15 cellular contexts compared by ENCODE assay signal in the genomic region with DNA sequence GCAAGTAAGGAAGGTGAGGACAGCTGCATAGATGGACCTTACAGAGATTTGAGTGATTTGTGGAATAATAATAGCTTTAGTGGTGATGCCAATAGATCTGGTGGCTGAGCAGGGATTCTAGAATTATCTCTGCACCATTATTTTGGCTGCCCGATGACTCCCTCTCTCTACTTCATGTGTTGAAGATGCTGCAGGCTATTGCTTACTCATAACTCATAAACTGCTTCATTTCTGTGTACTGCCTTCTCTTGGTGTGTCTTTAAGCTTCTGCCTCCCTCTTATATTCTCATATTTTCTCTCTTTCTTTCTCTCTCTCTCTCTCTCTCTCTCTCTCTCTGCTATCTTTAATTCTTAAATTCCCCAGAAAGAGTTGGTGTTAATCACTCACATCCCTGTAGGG.
"Had no signal": no experiment of that assay in that cellular context is flagged by ENCODE, and none has a peak within 500 bp of the region (broad histone marks: within the 10 kb centered on the region; RNA-seq: fewer than 3 reads in every experiment).

No MANE protein-coding gene starts in this region.

- H3K27me3 Mint-ChIP-seq: stimulated activated memory B cell treated with anti-CD40 and anti-IgM and Interleukin-4, amounts not matched to agents 10 μg/mL and 1 μg/mL and 100 μg/mL, for 72 hours had no signal

- H3K4me3 ChIP-seq: adrenal gland, dorsolateral prefrontal cortex, gastroesophageal sphincter, heart left ventricle, sigmoid colon, spleen had no signal

- H3K27ac ChIP-seq: adrenal gland, dorsolateral prefrontal cortex, gastroesophageal sphincter, heart left ventricle, sigmoid colon, spleen had no signal

- H3K4me1 ChIP-seq: spleen had no signal

- H3K36me3 Mint-ChIP-seq: activated naive CD4-positive, alpha-beta T cell treated with anti-CD3 and anti-CD28 coated beads, Interleukin-2, amount 50 U/mL, for 24 hours; stimulated activated memory B cell treated with anti-CD40 and anti-IgM and Interleukin-4, amounts not matched to agents 10 μg/mL and 1 μg/mL and 100 μg/mL, for 72 hours had no signal

- DNase-seq: activated CD4-positive, alpha-beta T cell treated with anti-CD3 and anti-CD28 coated beads, Interleukin-2, amount 50 U/mL, for 1 hour; activated CD4-positive, CD25-positive, alpha-beta regulatory T cell treated with anti-CD3 and anti-CD28 coated beads, Interleukin-2, amount 50 U/mL, for 72 hours; activated gamma-delta T cell; adrenal gland; dorsolateral prefrontal cortex; heart left ventricle; posterior cingulate gyrus; sigmoid colon; spleen; stimulated activated CD4-positive, alpha-beta T cell treated with anti-CD3 and anti-CD28 coated beads, Interleukin-4, amount 100 ng/mL, for 4 hours had no signal

- H3K9me3 Mint-ChIP-seq: activated naive CD4-positive, alpha-beta T cell treated with anti-CD3 and anti-CD28 coated beads, Interleukin-2, amount 50 U/mL, for 24 hours; nephron; stimulated activated memory B cell treated with anti-CD40 and anti-IgM and Interleukin-4, amounts not matched to agents 10 μg/mL and 1 μg/mL and 100 μg/mL, for 72 hours; T-helper 1 cell treated with Interleukin-12 subunit alpha and Interleukin-12 subunit beta and Interleukin-4 antibody, amounts not matched to agents 30 μg/mL and 1 μg/mL, for 36 hours had no signal

- H3K9me3 ChIP-seq: adrenal gland, gastroesophageal sphincter, heart left ventricle, sigmoid colon, spleen had no signal

- H3K4me1 Mint-ChIP-seq: activated naive CD4-positive, alpha-beta T cell treated with anti-CD3 and anti-CD28 coated beads, Interleukin-2, amount 50 U/mL, for 24 hours; stimulated activated memory B cell treated with anti-CD40 and anti-IgM and Interleukin-4, amounts not matched to agents 10 μg/mL and 1 μg/mL and 100 μg/mL, for 72 hours had no signal

- ATAC-seq: gastroesophageal sphincter; heart left ventricle; stimulated activated memory B cell treated with anti-CD40 and anti-IgM and Interleukin-4, amounts not matched to agents 10 μg/mL and 1 μg/mL and 100 μg/mL, for 72 hours had no signal

- H3K36me3 ChIP-seq: adrenal gland, gastroesophageal sphincter, heart left ventricle, sigmoid colon, spleen had no signal

- H3K27ac Mint-ChIP-seq: activated naive CD4-positive, alpha-beta T cell treated with anti-CD3 and anti-CD28 coated beads, Interleukin-2, amount 50 U/mL, for 24 hours; stimulated activated memory B cell treated with anti-CD40 and anti-IgM and Interleukin-4, amounts not matched to agents 10 μg/mL and 1 μg/mL and 100 μg/mL, for 72 hours; T-helper 1 cell treated with Interleukin-12 subunit alpha and Interleukin-12 subunit beta and Interleukin-4 antibody, amounts not matched to agents 30 μg/mL and 1 μg/mL, for 36 hours had no signal

- H3K4me3 Mint-ChIP-seq: activated naive CD4-positive, alpha-beta T cell treated with anti-CD3 and anti-CD28 coated beads, Interleukin-2, amount 50 U/mL, for 24 hours; nephron; stimulated activated memory B cell treated with anti-CD40 and anti-IgM and Interleukin-4, amounts not matched to agents 10 μg/mL and 1 μg/mL and 100 μg/mL, for 72 hours; T-helper 1 cell treated with Interleukin-12 subunit alpha and Interleukin-12 subunit beta and Interleukin-4 antibody, amounts not matched to agents 30 μg/mL and 1 μg/mL, for 36 hours had no signal

- H3K27me3 ChIP-seq: adrenal gland, dorsolateral prefrontal cortex, gastroesophageal sphincter, heart left ventricle, sigmoid colon, spleen had no signal
